Comparison of ENCODE assay signal across 8 cellular contexts in genomic region chr1:151443846-151444790, GRCh38. TPM values are rescaled to one million over a fixed set of nuclear protein-coding genes. Genes with fewer than 3 reads are reported as not detected.
A peak's percentile ranks its signal among the peaks of the same experiment; 100 is the strongest.
DNase-seq lines count a peak whose midpoint lies in the region; ATAC-seq, FAIRE-seq and TF ChIP-seq lines count a peak whose summit lies in the region.

No MANE protein-coding gene starts in this region.

- no peaks in the 10 kb centered on the region for H3K27me3 ChIP-seq in CD8-positive, alpha-beta memory T cell (ENCODE audit: insufficient read depth, low read length, poor library complexity, severe bottlenecking)
- H3K27me3 ChIP-seq in right atrium auricular region (no peaks in the 10 kb centered on the region), small intestine (ENCODE audit: control insufficient read depth in 2 of 2, insufficient read depth in 2 of 2, low read length in 2 of 2) (no peaks in the 10 kb centered on the region)

- no peaks in the 10 kb centered on the region for H3K9me3 Mint-ChIP-seq in CD8-positive, alpha-beta memory T cell
- no peaks in the 10 kb centered on the region for H3K9me3 Mint-ChIP-seq in T-cell

- H3K27ac Mint-ChIP-seq in CD8-positive, alpha-beta memory T cell = peak overlapping the region in 4 of 8 donors; percentile 5 to 72 (median 63)
- H3K27ac Mint-ChIP-seq in T-cell = peak overlapping the region in 1 of 2 donors; percentile 16

- H3K4me3 Mint-ChIP-seq in CD8-positive, alpha-beta memory T cell = no peak overlapping the region
- H3K4me3 Mint-ChIP-seq in T-cell = peak overlapping the region in 1 of 3 donors; percentile 34

- H3K4me3 ChIP-seq in CD8-positive, alpha-beta memory T cell (ENCODE audit: low read length) = no peak overlapping the region
- no peak overlapping the region for H3K4me3 ChIP-seq in right atrium auricular region
- no peak overlapping the region for H3K4me3 ChIP-seq in small intestine (ENCODE audit: low read depth in 1 of 2, low read length in 2 of 2)

- WGBS in small intestine, 3 donors = 34 to 42% (median 40%) methylated on average over 4 of the region's 4 CpGs

- H3K4me1 Mint-ChIP-seq in CD8-positive, alpha-beta memory T cell = peaks cover 44 to 74% (median 59%) of the 10 kb centered on the region in 3 donors
- peaks cover 59 to 73% (median 64%) of the 10 kb centered on the region in 3 donors for H3K4me1 Mint-ChIP-seq in T-cell

- H3K36me3 Mint-ChIP-seq in CD8-positive, alpha-beta memory T cell = peaks cover 0 to 37% (median 8%) of the 10 kb centered on the region in 3 donors
- peaks cover 16% of the 10 kb centered on the region for H3K36me3 Mint-ChIP-seq in T-cell

- peak; percentile 19 for FAIRE-seq in small intestine (lab: Jason Lieb, UNC)

- no peak overlapping the region for H3K27ac ChIP-seq in CD8-positive, alpha-beta memory T cell (ENCODE audit: low read depth, low read length)
- peak overlapping the region; percentile 11 to 20 for H3K27ac ChIP-seq in right atrium auricular region
- no peak overlapping the region for H3K27ac ChIP-seq in small intestine (ENCODE audit: low read depth in 1 of 2, low read length in 1 of 2)

- CTCF ChIA-PET in CD8-positive, alpha-beta memory T cell (lab: Charles Lee) = interaction anchor here (0.9 to 1.3 kb wide), 4 partner anchors 13 to 290 kb away, joined by 3 to 7 read pairs (median 6); no protein-coding TSS in a partner anchor
- CTCF ChIA-PET in T-cell (lab: Charles Lee) = interaction anchor here (0.5 to 1.1 kb wide), 11 partner anchors 13 to 561 kb away, joined by 3 to 6 read pairs (median 3); partner anchors contain the start of gene CGN (in 1 of the 2)

- peak; percentile 62 to 81 for TF ChIP-seq CTCF in right atrium auricular region (IDR thresholded peaks at IDR 0.05)

- peaks cover 10% of the 10 kb centered on the region for H3K4me1 ChIP-seq in CD8-positive, alpha-beta memory T cell (ENCODE audit: insufficient read depth, low read length)
- H3K4me1 ChIP-seq in right atrium auricular region = peaks cover 0 to 35% of the 10 kb centered on the region in 2 donors
- no peaks in the 10 kb centered on the region for H3K4me1 ChIP-seq in small intestine (ENCODE audit: control insufficient read depth in 2 of 2, insufficient read depth in 1 of 2, low read depth in 1 of 2, low read length in 1 of 2)

- H3K27me3 Mint-ChIP-seq in CD8-positive, alpha-beta memory T cell = no peaks in the 10 kb centered on the region
- H3K27me3 Mint-ChIP-seq in T-cell = no peaks in the 10 kb centered on the region

- peaks cover 11% of the 10 kb centered on the region for H3K36me3 ChIP-seq in CD8-positive, alpha-beta memory T cell (ENCODE audit: insufficient read depth, low read length)
- H3K36me3 ChIP-seq in right atrium auricular region = no peaks in the 10 kb centered on the region
- H3K36me3 ChIP-seq in small intestine (ENCODE audit: control insufficient read depth in 2 of 2, insufficient read depth in 2 of 2, low read length in 2 of 2) = peaks cover 5 to 8% of the 10 kb centered on the region in 2 donors

- H3K9me3 ChIP-seq in CD8-positive, alpha-beta memory T cell (ENCODE audit: low read length) = no peaks in the 10 kb centered on the region
- no peaks in the 10 kb centered on the region for H3K9me3 ChIP-seq in right atrium auricular region
- H3K9me3 ChIP-seq in small intestine (ENCODE audit: control insufficient read depth, low read depth) = no peaks in the 10 kb centered on the region

- peak; percentile 44 to 74 (median 58) for DNase-seq in CD8-positive, alpha-beta memory T cell
- DNase-seq in NCI-H146 (lab: John Stamatoyannopoulos, UW) = peak; percentile 65
- DNase-seq in T-cell = peak; percentile 13 to 73 (median 60)
- DNase-seq in amniotic stem cell (lab: John Stamatoyannopoulos, UW) = peak; percentile 71
- no peak for DNase-seq in right atrium auricular region (ENCODE audit: low spot score)
- peak; percentile 85 for DNase-seq in small intestine

- POLR2A ChIA-PET in CD8-positive, alpha-beta memory T cell (lab: Charles Lee) = interaction anchor here (1.2 kb wide), 1 partner anchor 11 kb away, joined by 3 read pairs; no protein-coding TSS in a partner anchor
- POLR2A ChIA-PET in T-cell (lab: Charles Lee) = interaction anchor here in 1 of 2 donors (0.6 kb wide), 1 partner anchor 386 kb away, joined by 7 read pairs; no protein-coding TSS in a partner anchor

- ATAC-seq in GM21723 (IDR thresholded peaks at IDR 0.05; ENCODE audit: unreplicated experiment) = peak; percentile 71
- peak; percentile 95 to 97 (median 96) for ATAC-seq in T-cell (replicated peaks in 1 of 4)
- no peak for ATAC-seq in GM18873 (IDR thresholded peaks at IDR 0.05; ENCODE audit: low FRiP score, unreplicated experiment)

RNA-seq across cellular contexts. Expression of gene POGZ, which starts 15.2 kb away (rescaled TPM):
- 10 to 100 TPM; 60.1 to 65.3 TPM for total RNA-seq in CD8-positive, alpha-beta memory T cell
- 11.3 TPM for polyA plus RNA-seq in CD8-positive, alpha-beta memory T cell
- total RNA-seq in T-cell = 100 to 1,000 TPM in 2 of 5 donors, 10 to 100 TPM in 3; 93.8 to 133 (median 96.7) TPM
- total RNA-seq in right atrium auricular region = 10 to 100 TPM; 21.8 to 29.2 TPM
- polyA plus RNA-seq in small intestine = 10 to 100 TPM; 11.1 to 16.3 (median 15.6) TPM

RNA-seq across cellular contexts. Expression of gene PSMB4, which starts 44.7 kb away (rescaled TPM):
- 100 to 1,000 TPM; 479 to 492 TPM for total RNA-seq in CD8-positive, alpha-beta memory T cell
- 60.1 TPM for polyA plus RNA-seq in CD8-positive, alpha-beta memory T cell
- total RNA-seq in T-cell = 100 to 1,000 TPM; 221 to 283 (median 232) TPM
- 100 to 1,000 TPM; 179 to 204 TPM for total RNA-seq in right atrium auricular region
- 100 to 1,000 TPM; 355 to 434 (median 376) TPM for polyA plus RNA-seq in small intestine

Comparison
In these comparisons a context has a peak if more than half of its experiments do, and no peak if none do; other contexts are left out.
1. H3K27ac ChIP-seq: peak in right atrium auricular region (2 of 2); none in CD8-positive, alpha-beta memory T cell (single experiment) and small intestine (0 of 2).